8 cellular contexts compared by ENCODE assay signal in genomic region chr19:47230122-47230920, GRCh38. TPM values are rescaled to one million over a fixed set of nuclear protein-coding genes. Genes with fewer than 3 reads are reported as not detected.
A peak's percentile ranks its signal among the peaks of the same experiment; 100 is the strongest.
DNase-seq lines count a peak whose midpoint lies in the region; ATAC-seq, FAIRE-seq and TF ChIP-seq lines count a peak whose summit lies in the region.

No MANE protein-coding gene starts in this region.

- intact Hi-C loops in Panc1 (cut with micrococcal nuclease; ENCODE audit: unreplicated experiment) (no loop called here), cardiac septum (cut with DNase I) (no loop called here)

- H3K4me3 ChIP-seq in Panc1 (ENCODE audit: low read depth in 2 of 2, low read length in 2 of 2) (peak overlapping the region; percentile 65 to 78), trophoblast cell (ENCODE audit: low read depth, low read length) (peak overlapping the region; percentile 98)

- peaks cover 51% of the 10 kb centered on the region for H3K79me1 ChIP-seq in trophoblast cell (ENCODE audit: low read length)

- H3K27ac ChIP-seq in Panc1 (ENCODE audit: low read length) = peak overlapping the region; percentile 59
- peak overlapping the region; percentile 29 for H3K27ac ChIP-seq in trophoblast cell (ENCODE audit: low read depth, low read length)

- H3K4me2 ChIP-seq in trophoblast cell (ENCODE audit: low read length) = peak overlapping the region; percentile 85

- H3K9me3 ChIP-seq in Panc1 (ENCODE audit: control insufficient read depth, insufficient read depth, low read depth, low read length) (no peaks in the 10 kb centered on the region), trophoblast cell (ENCODE audit: insufficient read depth, low read depth, low read length) (no peaks in the 10 kb centered on the region)

- H3K79me2 ChIP-seq in trophoblast cell (ENCODE audit: control insufficient read depth, insufficient read depth, low read length, poor library complexity) = peaks cover 23% of the 10 kb centered on the region

- H2AFZ ChIP-seq in trophoblast cell (ENCODE audit: insufficient read depth, low read length, poor library complexity) = peak overlapping the region; percentile 23

- POLR2A ChIA-PET in Panc1 (lab: Charles Lee) = no interaction called here

- H3K23ac ChIP-seq in trophoblast cell (ENCODE audit: low read length) = peak overlapping the region; percentile 90

- peak overlapping the region; percentile 36 for H4K8ac ChIP-seq in trophoblast cell (ENCODE audit: low read depth, low read length)

- BruUV-seq in Panc1 (replicated peaks; lab: Mats Ljungman, UMichigan) = no TSS peak

- CTCF ChIA-PET in Panc1 (lab: Charles Lee) = no interaction called here

- DNase-seq in AG08396 (ENCODE audit: low spot score) (peak; percentile 72), GM20000 (ENCODE audit: low spot score) (peak; percentile 88), Panc1 (ENCODE audit: low read depth, low spot score) (no peak), cardiac septum (ENCODE audit: low spot score) (peak; percentile 88), trophoblast cell (no peak), urothelium cell line (ENCODE audit: low spot score) (peak; percentile 57), COLO829 (ENCODE audit: low spot score) (no peak)
- peak; percentile 79 for DNase-seq in activated naive CD4-positive, alpha-beta T cell treated with anti-CD3 and anti-CD28 coated beads, Interleukin-2, amount 50 U/mL, for 16 hours

- peak overlapping the region; percentile 64 for H2BK5ac ChIP-seq in trophoblast cell (ENCODE audit: low read depth, low read length, poor library complexity)

- peak overlapping the region; percentile 79 for H4K91ac ChIP-seq in trophoblast cell (ENCODE audit: low read depth, low read length)

- no peak for ATAC-seq in Panc1

- H2BK12ac ChIP-seq in trophoblast cell (ENCODE audit: low read length) = peak overlapping the region; percentile 66

- H2BK120ac ChIP-seq in trophoblast cell (ENCODE audit: insufficient read depth, low read length, poor library complexity) = peak overlapping the region; percentile 50

- no peaks in the 10 kb centered on the region; the same call in 1 of the 2 replicates for H3K36me3 ChIP-seq in Panc1 (ENCODE audit: control insufficient read depth, insufficient read depth, low read length)
- peaks cover 0 to 2% of the 10 kb centered on the region in 2 experiments for H3K36me3 ChIP-seq in trophoblast cell (ENCODE audit: control insufficient read depth in 1 of 2, insufficient read depth in 2 of 2, low read length in 2 of 2)

- peak overlapping the region; percentile 83 for H3K4ac ChIP-seq in trophoblast cell (ENCODE audit: low read depth, low read length)

- in situ Hi-C loops in Panc1 (cut with HindIII; ENCODE audit: low pct_unique_long_range_greater_than_20kb, low sequenced_read_pairs) = no loop called here

- H3K4me1 ChIP-seq in Panc1 (ENCODE audit: control insufficient read depth, insufficient read depth, low read length) = peaks cover 20% of the 10 kb centered on the region
- H3K4me1 ChIP-seq in trophoblast cell (ENCODE audit: control insufficient read depth in 1 of 2, insufficient read depth in 2 of 2, low read length in 2 of 2) = peaks cover 29 to 46% of the 10 kb centered on the region in 2 experiments

- TF ChIP-seq CTCF in GM20000 (IDR thresholded peaks at IDR 0.05; ENCODE audit: extremely low read depth, missing control alignments) (peak; percentile 77), Panc1 (IDR thresholded peaks at IDR 0.05) (peak; percentile 96)

- H4K12ac ChIP-seq in trophoblast cell (ENCODE audit: low read depth, low read length) = peak overlapping the region; percentile 81

- H3K9ac ChIP-seq in trophoblast cell (ENCODE audit: low read length) = peak overlapping the region; percentile 89

- no peak for FAIRE-seq in urothelium cell line (lab: Jason Lieb, UNC)

- peak overlapping the region; percentile 81 for H2AK5ac ChIP-seq in trophoblast cell (ENCODE audit: low read length)

- no CpG with 5 or more reads among the region's 82 CpGs for WGBS in trophoblast cell (ENCODE audit: extremely low coverage, insufficient coverage, insufficient read length)

- H3K27me3 ChIP-seq in Panc1 (ENCODE audit: control insufficient read depth, insufficient read depth, low read length) (no peaks in the 10 kb centered on the region), trophoblast cell (ENCODE audit: insufficient read depth, low read length) (no peaks in the 10 kb centered on the region)

- H3K18ac ChIP-seq in trophoblast cell (ENCODE audit: low read length) = peak overlapping the region; percentile 88

- peak overlapping the region; percentile 75 for H3K14ac ChIP-seq in trophoblast cell (ENCODE audit: low read length)

RNA-seq across cellular contexts. Expression of gene BBC3, which starts 0.7 kb away (rescaled TPM):
- total RNA-seq in Panc1 (2021; ENCODE audit: unreplicated experiment) = 7.6 TPM
- polyA plus RNA-seq in Panc1 (2012; ENCODE audit: insufficient read length) = 12.9 TPM
- 4.4 TPM for total RNA-seq in cardiac septum
- polyA plus RNA-seq in trophoblast cell (2013) = 11.7 and 11.8 TPM in 2 replicates

RNA-seq across cellular contexts. Expression of gene CCDC9, which starts 26.0 kb away (rescaled TPM):
- total RNA-seq in Panc1 (2021; ENCODE audit: unreplicated experiment) (29.2 TPM), cardiac septum (23.1 TPM)
- 31.2 TPM for polyA plus RNA-seq in Panc1 (2012; ENCODE audit: insufficient read length)
- 57.9 and 62.1 TPM in 2 replicates for polyA plus RNA-seq in trophoblast cell (2013)

RNA-seq across cellular contexts. Expression of gene INAFM1, which starts 44.4 kb away (rescaled TPM):
- total RNA-seq in Panc1 (2021; ENCODE audit: unreplicated experiment) (13.1 TPM), cardiac septum (18.0 TPM)
- 23.1 TPM for polyA plus RNA-seq in Panc1 (2012; ENCODE audit: insufficient read length)
- 13.7 and 14.5 TPM in 2 replicates for polyA plus RNA-seq in trophoblast cell (2013)

Comparison
In these comparisons a context has a peak if more than half of its experiments do, and no peak if none do; other contexts are left out.
1. DNase-seq: peak in AG08396 (single experiment), GM20000 (single experiment), activated naive CD4-positive, alpha-beta T cell treated with anti-CD3 and anti-CD28 coated beads, Interleukin-2, amount 50 U/mL, for 16 hours (single experiment), cardiac septum (single experiment) and urothelium cell line (single experiment); none in Panc1 (single experiment), trophoblast cell (0 of 2) and COLO829 (single experiment).